Comparison of ENCODE assay signal across 9 cellular contexts in the genomic region with DNA sequence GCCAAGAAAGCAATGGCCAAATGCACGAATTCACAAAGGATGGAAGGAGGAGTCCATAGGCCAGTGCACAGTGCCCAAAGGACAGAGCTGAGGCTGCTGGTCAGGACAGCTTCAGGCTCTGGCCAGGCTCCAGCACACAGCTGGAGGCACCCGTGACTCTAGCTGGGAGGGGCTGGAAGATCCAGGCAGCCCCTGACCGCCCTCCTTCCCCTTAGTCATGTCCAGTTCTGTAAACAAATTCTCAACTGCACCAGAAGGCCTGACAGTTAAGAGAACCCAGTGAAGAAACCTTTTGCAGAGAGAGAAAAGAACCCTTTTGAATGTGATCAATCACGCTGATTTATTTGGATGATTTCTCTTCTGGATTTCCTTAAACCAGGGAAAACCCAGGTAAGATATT. TPM values are rescaled to one million over a fixed set of nuclear protein-coding genes. Genes with fewer than 3 reads are reported as not detected.
A peak's percentile ranks its signal among the peaks of the same experiment; 100 is the strongest.
DNase-seq lines count a peak whose midpoint lies in the region; ATAC-seq and TF ChIP-seq lines count a peak whose summit lies in the region.
"Had no signal": no experiment of that assay in that cellular context is flagged by ENCODE, and none has a peak within 500 bp of the region (broad histone marks: within the 10 kb centered on the region; RNA-seq: fewer than 3 reads in every experiment).

No MANE protein-coding gene starts in this region.

- intact Hi-C loops in stomach (cut with DNase I; ENCODE audit: low total_unique reads), result no loop called here

- no peaks in the 10 kb centered on the region for H3K27me3 ChIP-seq in stomach

- DNase-seq in astrocyte of the cerebellum (ENCODE audit: low read depth) (peak; percentile 76), iPS-NIHi11 (ENCODE audit: low spot score) (peak; percentile 37), stomach (peak; percentile 53), NCI-H524 (lab: John Stamatoyannopoulos, UW) (no peak)
- DNase-seq in activated CD8-positive, alpha-beta memory T cell treated with anti-CD3 and anti-CD28 coated beads, Interleukin-2, amount 50 U/mL, for 48 hours, result no peak
- no peak for DNase-seq in activated CD4-positive, alpha-beta T cell treated with anti-CD3 and anti-CD28 coated beads for 48 hours

- POLR2A ChIA-PET in HEK293 (lab: Yijun Ruan, JAX), result interaction anchor here (1.3 to 2.8 kb wide), 2 partner anchors 8 to 83 kb away, joined by 4 to 17 read pairs; partner anchors contain the start of genes ADAM17 and YWHAQ

- TF ChIP-seq EP300 in stomach (IDR thresholded peaks at IDR 0.05), result no peak

- in situ Hi-C loops in astrocyte of the cerebellum (cut with HindIII; ENCODE audit: low sequenced_read_pairs), result no loop called here

- CTCF ChIA-PET in HEK293 (lab: Yijun Ruan, JAX), result interaction anchor here (0.8 to 1.0 kb wide), 3 partner anchors 8 to 131 kb away, joined by 3 read pairs; no protein-coding TSS in a partner anchor

- no peak for TF ChIP-seq POLR2A in stomach (IDR thresholded peaks at IDR 0.05)

- 40 to 51% (median 45%) methylated on average over 3 to 4 of the region's 4 CpGs for WGBS in stomach, 5 donors

- H3K4me3 ChIP-seq in HEK293 (ENCODE audit: low read depth, low read length), result no peak overlapping the region
- no peak overlapping the region for H3K4me3 ChIP-seq in astrocyte of the cerebellum (ENCODE audit: low read depth, low read length)
- no peak overlapping the region for H3K4me3 ChIP-seq in stomach

- TF ChIP-seq CTCF in HEK293 (tag by site-specific recombination; IDR thresholded peaks at IDR 0.05) (no peak), astrocyte of the cerebellum (IDR thresholded peaks at IDR 0.05; ENCODE audit: low read depth, low read length, missing control alignments) (no peak), stomach (IDR thresholded peaks at IDR 0.05) (no peak)

- ATAC-seq in GM19455 (IDR thresholded peaks at IDR 0.05; ENCODE audit: unreplicated experiment), result no peak
- ATAC-seq: stimulated activated effector memory CD8-positive, alpha-beta T cell treated with anti-CD3 and anti-CD28 coated beads, Interleukin-12 subunit alpha, Interleukin-12 subunit beta, amount 100 ng/mL, for 72 hours had no signal

- H3K27ac ChIP-seq in HEK293 (ENCODE audit: extremely low read depth, low read depth, low read length) (no peak overlapping the region), stomach (peak overlapping the region in 4 of 5 donors; percentile 9 to 59 (median 50))

- H3K36me3 ChIP-seq in HEK293 (ENCODE audit: control insufficient read depth in 2 of 2, insufficient read depth in 1 of 2, low read length in 2 of 2) (no peaks in the 10 kb centered on the region), stomach (no peaks in the 10 kb centered on the region)

- H3K9me3 ChIP-seq in HEK293 (ENCODE audit: control insufficient read depth, insufficient read depth, low read depth, low read length) (no peaks in the 10 kb centered on the region), stomach (no peaks in the 10 kb centered on the region)

- H3K4me1 ChIP-seq in HEK293 (ENCODE audit: control insufficient read depth, insufficient read depth, low read length), result no peaks in the 10 kb centered on the region
- peaks cover 10 to 27% (median 24%) of the 10 kb centered on the region in 4 donors for H3K4me1 ChIP-seq in stomach

TF ChIP-seq in HEK293, 187 proteins besides CTCF, POLR2A, EP300 and RAD21:
- TF ChIP-seq ZIC2 (tag by site-specific recombination; IDR thresholded peaks at IDR 0.05) (peak; percentile 23; the same call in 1 of the 2 replicates), ZNF335 (tag by site-specific recombination; conservative IDR thresholded peaks at IDR 0.05) (no peak), ZNF391 (tag by site-specific recombination; IDR thresholded peaks at IDR 0.05; ENCODE audit: borderline replicate concordance, low read depth) (no peak), GLIS1 (tag by site-specific recombination; IDR thresholded peaks at IDR 0.05) (peak; percentile 22; the same call in 1 of the 2 replicates)

RNA-seq across cellular contexts. Expression of gene YWHAQ, which starts 7.7 kb away (rescaled TPM):
- total RNA-seq in stomach, result 100 to 1,000 TPM; 104 to 226 (median 147) TPM
- polyA plus RNA-seq in stomach, result 100 to 1,000 TPM; 123 to 213 (median 209) TPM

Comparison
In these comparisons a context has a peak if more than half of its experiments do, and no peak if none do; other contexts are left out.
1. DNase-seq: peak in astrocyte of the cerebellum (single experiment), iPS-NIHi11 (single experiment) and stomach (single experiment); none in activated CD8-positive, alpha-beta memory T cell treated with anti-CD3 and anti-CD28 coated beads, Interleukin-2, amount 50 U/mL, for 48 hours (single experiment), activated CD4-positive, alpha-beta T cell treated with anti-CD3 and anti-CD28 coated beads for 48 hours (single experiment) and NCI-H524 (0 of 2).